14 cellular contexts compared by ENCODE assay signal in the genomic region with DNA sequence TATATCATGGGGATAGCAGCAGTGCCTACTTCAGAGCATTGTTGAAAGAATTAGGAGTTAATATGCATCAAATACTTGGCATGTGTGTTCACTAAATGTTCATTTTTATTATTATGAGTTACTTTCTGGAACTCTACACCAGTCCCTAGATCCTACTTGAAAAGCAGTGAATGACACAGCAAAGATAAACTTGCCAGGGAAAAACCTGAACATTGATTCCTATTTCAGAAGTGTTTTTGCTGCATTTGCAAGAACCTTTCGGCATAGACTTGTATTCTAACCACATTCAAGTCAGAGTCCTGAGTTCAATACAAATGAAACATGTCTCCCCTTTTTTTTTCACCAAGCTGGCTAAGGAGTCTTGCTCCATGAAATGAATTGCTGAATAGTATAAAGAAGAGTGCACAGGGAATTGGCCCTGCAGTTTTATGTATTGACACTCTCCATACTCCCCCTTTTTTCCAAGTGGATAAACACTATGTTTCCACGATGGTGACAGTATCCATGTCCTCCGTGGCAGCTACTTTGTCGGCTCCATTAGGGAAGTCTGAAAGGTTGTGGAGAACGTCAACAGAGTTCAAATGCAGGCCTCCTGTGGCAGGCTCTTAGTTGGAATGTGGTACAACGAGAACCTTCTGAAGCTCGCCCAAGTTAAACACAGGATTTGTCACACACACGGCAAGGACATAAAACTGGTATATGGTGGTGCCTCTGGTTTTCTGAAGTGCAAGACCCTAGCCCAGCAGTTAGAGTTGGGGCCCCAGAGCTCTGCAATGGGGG.
DNase-seq lines count a peak whose midpoint lies in the region; ATAC-seq, FAIRE-seq and TF ChIP-seq lines count a peak whose summit lies in the region.
"Had no signal": no experiment of that assay in that cellular context is flagged by ENCODE, and none has a peak within 500 bp of the region (broad histone marks: within the 10 kb centered on the region; RNA-seq: fewer than 3 reads in every experiment).

No MANE protein-coding gene starts in this region.

- H3K4me3 ChIP-seq in mammary epithelial cell (replicated peaks in 1 of 3; ENCODE audit: insufficient read depth in 1 of 3, low read depth in 2 of 3, low read length in 3 of 3) (no peak overlapping the region), adipocyte (ENCODE audit: low read length) (no peak overlapping the region), right lobe of liver (no peak overlapping the region), thyroid gland (replicated peaks in 1 of 3) (no peak overlapping the region)
- H3K4me3 ChIP-seq: SJCRH30 had no signal

- BruUV-seq in MCF 10A (replicated peaks; lab: Mats Ljungman, UMichigan) (no TSS peak), mammary epithelial cell (replicated peaks; lab: Mats Ljungman, UMichigan) (no TSS peak)

- FAIRE-seq in H54 (lab: Jason Lieb, UNC): no peak
- FAIRE-seq: colon, keratinocyte had no signal

- in situ Hi-C loops in mammary epithelial cell (cut with MboI; ENCODE audit: low sequenced_read_pairs in 2 of 2): no loop called here

- dilution Hi-C loops in mammary epithelial cell (cut with HindIII; ENCODE audit: low sequenced_read_pairs): loop anchor here (5.0 kb wide), 2 partner anchors 48 to 77 kb away; no protein-coding TSS in a partner anchor

- DNase-seq in MCF 10A (ENCODE audit: unreplicated experiment) (no peak), mammary epithelial cell (no peak), adipocyte (ENCODE audit: low read depth) (peak; percentile 26), right lobe of liver (no peak), thyroid gland (no peak), H54 (ENCODE audit: insufficient read length, low spot score) (no peak), hepatic stellate cell (ENCODE audit: low spot score) (no peak)
- DNase-seq in central memory CD4-positive, alpha-beta T cell: no peak
- DNase-seq: activated CD4-positive, alpha-beta T cell treated with anti-CD3 and anti-CD28 coated beads for 1 hour; foreskin melanocyte; NCI-H526 treated with DMSO at 0.1 percent for 48 hours; SJCRH30 had no signal

- 68% methylated on average over 8 of the region's 8 CpGs for WGBS in mammary epithelial cell (ENCODE audit: low coverage, missing lambda C conversion rate)
- WGBS in right lobe of liver (ENCODE audit: insufficient coverage, low coverage, low lambda C conversion rate, missing lambda C conversion rate): 18% methylated on average over 7 of the region's 8 CpGs
- WGBS in thyroid gland, 2 donors: 60 to 64% methylated on average over 8 of the region's 8 CpGs

- H3K27ac Mint-ChIP-seq in MCF 10A (ENCODE audit: low read depth, unreplicated experiment): peak overlapping the region; percentile 11

- no peak overlapping the region for H3K4me2 ChIP-seq in mammary epithelial cell (ENCODE audit: insufficient read depth, low read depth, low read length)

- H3K9me3 Mint-ChIP-seq in MCF 10A (ENCODE audit: unreplicated experiment): no peaks in the 10 kb centered on the region

- no peak overlapping the region for H3K9ac ChIP-seq in mammary epithelial cell (ENCODE audit: insufficient read depth, low read length)
- H3K9ac ChIP-seq in adipocyte (ENCODE audit: low read length): no peak overlapping the region

- no peaks in the 10 kb centered on the region for H3K27me3 ChIP-seq in mammary epithelial cell (ENCODE audit: insufficient read depth, low read length)
- no peaks in the 10 kb centered on the region for H3K27me3 ChIP-seq in adipocyte (replicated peaks; ENCODE audit: control insufficient read depth, insufficient read depth, low read length)
- no peaks in the 10 kb centered on the region for H3K27me3 ChIP-seq in right lobe of liver
- no peaks in the 10 kb centered on the region for H3K27me3 ChIP-seq in thyroid gland
- H3K27me3 ChIP-seq: SJCRH30 had no signal

- H3K27ac ChIP-seq in mammary epithelial cell (ENCODE audit: insufficient read depth, low read depth, low read length) (no peak overlapping the region), right lobe of liver (no peak overlapping the region), thyroid gland (peak overlapping the region in 2 of 3 donors; percentile 9 to 67)
- H3K27ac ChIP-seq: SJCRH30 had no signal

- peaks cover 30% of the 10 kb centered on the region for H3K4me1 Mint-ChIP-seq in MCF 10A (ENCODE audit: insufficient read depth, unreplicated experiment)

- peak; percentile 68 to 93 (median 87) for ATAC-seq in right lobe of liver

- no peak overlapping the region for H3K4me3 Mint-ChIP-seq in MCF 10A (ENCODE audit: unreplicated experiment)

- no peak for TF ChIP-seq POLR2A in right lobe of liver (IDR thresholded peaks at IDR 0.05)
- TF ChIP-seq POLR2A in thyroid gland (IDR thresholded peaks at IDR 0.05): no peak
- TF ChIP-seq POLR2A in H54 (IDR thresholded peaks at IDR 0.05; ENCODE audit: low read depth, low read length): no peak

- H3K36me3 ChIP-seq in mammary epithelial cell (ENCODE audit: insufficient read depth, low read length) (no peaks in the 10 kb centered on the region), adipocyte (ENCODE audit: control insufficient read depth, insufficient read depth, low read length, severe bottlenecking) (no peaks in the 10 kb centered on the region), right lobe of liver (no peaks in the 10 kb centered on the region), thyroid gland (no peaks in the 10 kb centered on the region)
- H3K36me3 ChIP-seq: SJCRH30 had no signal

- peaks cover 4% of the 10 kb centered on the region for H3K27me3 Mint-ChIP-seq in MCF 10A (ENCODE audit: insufficient read depth, unreplicated experiment)

- no peaks in the 10 kb centered on the region for H3K79me2 ChIP-seq in mammary epithelial cell (ENCODE audit: insufficient read depth, low read length)

- H4K20me1 ChIP-seq in mammary epithelial cell (ENCODE audit: insufficient read depth, low read length): no peaks in the 10 kb centered on the region

- CTCF ChIA-PET in MCF 10A (lab: Yijun Ruan, JAX) (interaction anchor here (0.6 to 1.6 kb wide), 4 partner anchors 41 to 1732 kb away, joined by 3 read pairs; no protein-coding TSS in a partner anchor), mammary epithelial cell (lab: Charles Lee; ENCODE audit: low non-redundant PET) (no interaction called here)

- intact Hi-C loops in MCF 10A (cut with micrococcal nuclease): no loop called here
- intact Hi-C loops in mammary epithelial cell (cut with micrococcal nuclease): no loop called here
- intact Hi-C loops in right lobe of liver (cut with DNase I): no loop called here
- intact Hi-C loops in thyroid gland (cut with DNase I): no loop called here

- H3K4me1 ChIP-seq in mammary epithelial cell (ENCODE audit: insufficient read depth, low read length) (peaks cover 3% of the 10 kb centered on the region), adipocyte (ENCODE audit: control insufficient read depth, insufficient read depth, low read length) (peaks cover 37% of the 10 kb centered on the region), right lobe of liver (peaks cover 0 to 11% (median 0%) of the 10 kb centered on the region in 4 donors), thyroid gland (peaks cover 11 to 16% of the 10 kb centered on the region in 2 donors)
- H3K4me1 ChIP-seq: SJCRH30 had no signal

- POLR2A ChIA-PET in MCF 10A (lab: Yijun Ruan, JAX): interaction anchor here (0.5 to 0.9 kb wide), 5 partner anchors 14 to 119 kb away, joined by 3 to 4 read pairs (median 3); no protein-coding TSS in a partner anchor

- no peak overlapping the region for H2AFZ ChIP-seq in mammary epithelial cell (ENCODE audit: low read depth, low read length)

- TF ChIP-seq CTCF in MCF 10A (IDR thresholded peaks at IDR 0.05; ENCODE audit: unreplicated experiment) (no peak), mammary epithelial cell (conservative IDR thresholded peaks at IDR 0.05 in 1 of 2, IDR thresholded peaks at IDR 0.05 in 1 of 2; ENCODE audit: extremely low read depth in 1 of 2, insufficient read depth in 1 of 2, low read depth in 1 of 2, low read length in 2 of 2) (no peak), right lobe of liver (IDR thresholded peaks at IDR 0.05) (no peak), thyroid gland (IDR thresholded peaks at IDR 0.05) (no peak)

- no peaks in the 10 kb centered on the region for H3K36me3 Mint-ChIP-seq in MCF 10A (ENCODE audit: insufficient read depth, unreplicated experiment)

- H3K9me3 ChIP-seq in mammary epithelial cell (replicated peaks; ENCODE audit: insufficient read depth, low read length) (no peaks in the 10 kb centered on the region), adipocyte (ENCODE audit: control insufficient read depth, low read length) (no peaks in the 10 kb centered on the region), right lobe of liver (no peaks in the 10 kb centered on the region), thyroid gland (no peaks in the 10 kb centered on the region)
- H3K9me3 ChIP-seq: SJCRH30 had no signal

Comparison
In these comparisons a context has a peak if more than half of its experiments do, and no peak if none do; other contexts are left out.
1. H3K27ac ChIP-seq: peak in thyroid gland (2 of 3); none in mammary epithelial cell (single experiment) and right lobe of liver (0 of 3).